ENCODE assay signal across 8 cellular contexts in genomic region chr3:184334470-184335158, GRCh38. TPM values are rescaled to one million over a fixed set of nuclear protein-coding genes. Genes with fewer than 3 reads are reported as not detected.
DNase-seq lines count a peak whose midpoint lies in the region; ATAC-seq, FAIRE-seq and TF ChIP-seq lines count a peak whose summit lies in the region.

No MANE protein-coding gene starts in this region.

- peak overlapping the region; percentile 68 to 99 (median 96) for H3K27ac Mint-ChIP-seq in CD8-positive, alpha-beta memory T cell
- peak overlapping the region; percentile 98 for H3K27ac Mint-ChIP-seq in type B pancreatic cell

- H3K4me3 Mint-ChIP-seq in CD8-positive, alpha-beta memory T cell, result peak overlapping the region; percentile 27 to 87 (median 54)
- H3K4me3 Mint-ChIP-seq in type B pancreatic cell, result peak overlapping the region; percentile 57

- no TSS peak for BruUV-seq in GM12878 (replicated peaks; lab: Mats Ljungman, UMichigan)

- POLR2A ChIA-PET in CD8-positive, alpha-beta memory T cell (lab: Charles Lee), result no interaction called here
- POLR2A ChIA-PET in GM12878 (lab: Charles Lee), result interaction anchor here (0.5 kb wide), 1 partner anchor 28 kb away, joined by 3 read pairs; no protein-coding TSS in a partner anchor

- FAIRE-seq in GM12878 (lab: Jason Lieb, UNC), result no peak

- RAD21 ChIA-PET in GM12878 (lab: Charles Lee; ENCODE audit: unreplicated experiment), result interaction anchor here (0.6 kb wide), 1 partner anchor 439 kb away, joined by 7 read pairs; no protein-coding TSS in a partner anchor

- peaks cover 29% of the 10 kb centered on the region for H3K36me3 ChIP-seq in CD8-positive, alpha-beta memory T cell (ENCODE audit: insufficient read depth, low read length)
- H3K36me3 ChIP-seq in RWPE2 (ENCODE audit: low read depth), result peaks cover 65% of the 10 kb centered on the region
- peaks cover 27 to 34% of the 10 kb centered on the region in 2 experiments for H3K36me3 ChIP-seq in GM12878 (ENCODE audit: control insufficient read depth in 2 of 2, insufficient read depth in 2 of 2, low read length in 1 of 2)

- peak overlapping the region; percentile 89 for H3K27ac ChIP-seq in CD8-positive, alpha-beta memory T cell (ENCODE audit: low read depth, low read length)
- H3K27ac ChIP-seq in RWPE2 (ENCODE audit: poor library complexity, severe bottlenecking) (peak overlapping the region; percentile 98), GM12878 (ENCODE audit: control insufficient read depth, insufficient read depth) (no peak overlapping the region)

- no peak overlapping the region for H3K9ac ChIP-seq in GM12878 (ENCODE audit: control insufficient read depth, insufficient read depth, low read length)

- H3K27me3 ChIP-seq in CD8-positive, alpha-beta memory T cell (ENCODE audit: insufficient read depth, low read length, poor library complexity, severe bottlenecking), result no peaks in the 10 kb centered on the region
- H3K27me3 ChIP-seq in RWPE2 (ENCODE audit: insufficient read depth, poor library complexity, severe bottlenecking) (no peaks in the 10 kb centered on the region), GM12878 (replicated peaks in 1 of 2; ENCODE audit: control insufficient read depth in 2 of 2, insufficient read depth in 2 of 2, low read length in 1 of 2) (no peaks in the 10 kb centered on the region)

- SMC1A ChIA-PET in GM12878 (lab: Charles Lee; ENCODE audit: uncharacterized antibody, unreplicated experiment), result no interaction called here

- H3K4me3 ChIP-seq in CD8-positive, alpha-beta memory T cell (ENCODE audit: low read length), result no peak overlapping the region
- H3K4me3 ChIP-seq in RWPE2 (ENCODE audit: severe bottlenecking), result no peak overlapping the region
- no peak overlapping the region for H3K4me3 ChIP-seq in GM12878

- peak; percentile 15 for TF ChIP-seq POLR2A in GM12878 (IDR thresholded peaks at IDR 0.05; ENCODE audit: low read depth, low read length)

- TF ChIP-seq CTCF in RWPE2 (IDR thresholded peaks at IDR 0.05; ENCODE audit: poor library complexity, severe bottlenecking) (no peak), GM12878 (IDR thresholded peaks at IDR 0.05 in 2 of 3, conservative IDR thresholded peaks at IDR 0.05 in 1 of 3; ENCODE audit: control insufficient read depth in 2 of 3, extremely low read depth in 1 of 3, insufficient read depth in 1 of 3, low read depth in 3 of 3, low read length in 3 of 3) (no peak), type B pancreatic cell (conservative IDR thresholded peaks at IDR 0.05) (no peak)

- 84% methylated on average over 15 of the region's 15 CpGs for WGBS in GM12878 (ENCODE audit: insufficient coverage, insufficient replicate concordance, low lambda C conversion rate, missing lambda C conversion rate)

- peak; percentile 29 to 77 (median 30) for DNase-seq in CD8-positive, alpha-beta memory T cell
- no peak for DNase-seq in RWPE2 (ENCODE audit: low spot score)
- DNase-seq in GM12878 (ENCODE audit: low read depth, low spot score), result no peak
- DNase-seq in lung microvascular endothelial cell (ENCODE audit: low read depth in 2 of 2), result peak; percentile 34 to 87
- no peak for DNase-seq in type B pancreatic cell (ENCODE audit: extremely low spot score, unreplicated experiment)
- DNase-seq in COLO829 (ENCODE audit: low spot score), result no peak

- peaks cover 19% of the 10 kb centered on the region for H3K4me1 ChIP-seq in CD8-positive, alpha-beta memory T cell (ENCODE audit: insufficient read depth, low read length)
- H3K4me1 ChIP-seq in RWPE2 (ENCODE audit: insufficient read depth, poor library complexity, severe bottlenecking) (peaks cover 43% of the 10 kb centered on the region), GM12878 (ENCODE audit: control insufficient read depth, insufficient read depth, low read length) (peaks cover 8% of the 10 kb centered on the region)

- intact Hi-C loops in GM12878 (cut with micrococcal nuclease; ENCODE audit: unreplicated experiment), result no loop called here

- H3K4me2 ChIP-seq in GM12878 (ENCODE audit: control insufficient read depth, insufficient read depth), result no peak overlapping the region

- H3K9me3 ChIP-seq in CD8-positive, alpha-beta memory T cell (ENCODE audit: low read length), result no peaks in the 10 kb centered on the region
- H3K9me3 ChIP-seq in RWPE2 (ENCODE audit: severe bottlenecking) (no peaks in the 10 kb centered on the region), GM12878 (replicated peaks; ENCODE audit: control insufficient read depth, insufficient read depth, low read length) (no peaks in the 10 kb centered on the region)

- ATAC-seq in RWPE2 (ENCODE audit: low read depth) (peak; percentile 15), GM12878 (no peak), GM18907 (IDR thresholded peaks at IDR 0.05; ENCODE audit: unreplicated experiment) (no peak), GM18873 (IDR thresholded peaks at IDR 0.05; ENCODE audit: low FRiP score, unreplicated experiment) (no peak)

- no peaks in the 10 kb centered on the region for H3K9me3 Mint-ChIP-seq in CD8-positive, alpha-beta memory T cell
- no peaks in the 10 kb centered on the region for H3K9me3 Mint-ChIP-seq in type B pancreatic cell

- H3K27me3 Mint-ChIP-seq in CD8-positive, alpha-beta memory T cell, result peaks cover 0 to 5% of the 10 kb centered on the region in 2 donors
- no peaks in the 10 kb centered on the region for H3K27me3 Mint-ChIP-seq in type B pancreatic cell

- no peak for TF ChIP-seq EP300 in GM12878 (IDR thresholded peaks at IDR 0.05; ENCODE audit: borderline replicate concordance in 1 of 2, control insufficient read depth in 1 of 2, low read depth in 2 of 2, low read length in 2 of 2)

- no peaks in the 10 kb centered on the region for H3K79me2 ChIP-seq in GM12878 (ENCODE audit: control insufficient read depth, insufficient read depth, low read length)

- peaks cover 2% of the 10 kb centered on the region for H4K20me1 ChIP-seq in GM12878 (ENCODE audit: control insufficient read depth, insufficient read depth)

- no peak for TF ChIP-seq RAD21 in GM12878 (IDR thresholded peaks at IDR 0.05; ENCODE audit: insufficient read depth, low read depth, low read length)

- CTCF ChIA-PET in CD8-positive, alpha-beta memory T cell (lab: Charles Lee), result interaction anchor here (0.9 kb wide), 1 partner anchor 19 kb away, joined by 3 read pairs; no protein-coding TSS in a partner anchor
- CTCF ChIA-PET in GM12878 (lab: Yijun Ruan, JAX), result no interaction called here

- in situ Hi-C loops in GM12878 (cut with MboI), result no loop called here

- H3K4me1 Mint-ChIP-seq in CD8-positive, alpha-beta memory T cell, result peaks cover 30 to 47% (median 31%) of the 10 kb centered on the region in 3 donors
- H3K4me1 Mint-ChIP-seq in type B pancreatic cell (ENCODE audit: unreplicated experiment), result peaks cover 29% of the 10 kb centered on the region

- peaks cover 0 to 56% (median 13%) of the 10 kb centered on the region in 3 donors for H3K36me3 Mint-ChIP-seq in CD8-positive, alpha-beta memory T cell
- H3K36me3 Mint-ChIP-seq in type B pancreatic cell, result peaks cover 24% of the 10 kb centered on the region

- no peak overlapping the region for H2AFZ ChIP-seq in GM12878 (ENCODE audit: control insufficient read depth, low read depth, low read length)

RNA-seq across cellular contexts. Expression of gene FAM131A, which starts 2.8 kb away (rescaled TPM):
- total RNA-seq in CD8-positive, alpha-beta memory T cell, result 1 to 10 TPM; 2.2 to 2.4 TPM
- 2.2 TPM for polyA plus RNA-seq in CD8-positive, alpha-beta memory T cell
- total RNA-seq in GM12878 (2013; cell fraction: nucleolus; rRNA removed), result 11.0 and 11.8 TPM in 2 replicates
- total RNA-seq in GM12878 (2014; rRNA removed) (4.0 and 4.5 TPM in 2 replicates), GM12878 (2014; rRNA removed; fragmentation: Illumina TruSeq; extraction: Trizol) (1.4 and 1.9 TPM in 2 replicates), GM12878 (2021) (3.0 and 5.0 TPM in 2 replicates), lung microvascular endothelial cell (19.0 and 39.9 TPM in 2 replicates), type B pancreatic cell (ENCODE audit: low replicate concordance) (13.2 and 18.3 TPM in 2 replicates)
- 1.5 TPM for polyA plus RNA-seq in GM12878 (2011; ENCODE audit: low read depth)
- polyA plus RNA-seq in GM12878 (2011; rRNA removed) (0.17 and 0.42 TPM in 2 replicates), GM12878 (2014; fragmentation: Illumina TruSeq; extraction: Trizol) (0.74 and 1.4 TPM in 2 replicates), GM12878 (2014; fragmentation: Nextera tagmentation; extraction: Ambion mirVana) (under 1 TPM; 0.31 to 0.47 TPM), GM12878 (2014; rRNA removed) (4.5 and 5.1 TPM in 2 replicates), GM12878 (2016; fragmentation: Nextera tagmentation; extraction: Ambion mirVana) (1 to 10 TPM; 1.0 to 1.7 TPM)
- polyA plus RNA-seq in GM12878 (2011; cell fraction: cytosol; rRNA removed), result 0.45 and 0.77 TPM in 2 replicates
- 1.0 and 1.5 TPM in 2 replicates for polyA plus RNA-seq in GM12878 (2011; cell fraction: nucleus; rRNA removed)
- 2.1 and 3.3 TPM in 2 replicates for polyA plus RNA-seq in GM12878 (2012)
- polyA minus RNA-seq in GM12878 (2011; rRNA and poly(A)+ RNA removed), result 0.15 and 0.72 TPM in 2 replicates
- polyA minus RNA-seq in GM12878 (2011; cell fraction: cytosol; rRNA and poly(A)+ RNA removed), result not detected in 2 replicates
- 0.36 and 3.0 TPM in 2 replicates for polyA minus RNA-seq in GM12878 (2011; cell fraction: nucleus; rRNA and poly(A)+ RNA removed)

RNA-seq across cellular contexts. Expression of gene EIF4G1, which starts 20.2 kb away (rescaled TPM):
- 100 to 1,000 TPM; 693 to 694 TPM for total RNA-seq in CD8-positive, alpha-beta memory T cell
- 46.2 TPM for polyA plus RNA-seq in CD8-positive, alpha-beta memory T cell
- total RNA-seq in GM12878 (2013; cell fraction: nucleolus; rRNA removed), result 106 and 122 TPM in 2 replicates
- total RNA-seq in GM12878 (2014; rRNA removed) (228 and 252 TPM in 2 replicates), GM12878 (2014; rRNA removed; fragmentation: Illumina TruSeq; extraction: Trizol) (122 and 128 TPM in 2 replicates), GM12878 (2021) (454 and 462 TPM in 2 replicates), lung microvascular endothelial cell (200 and 237 TPM in 2 replicates), type B pancreatic cell (ENCODE audit: low replicate concordance) (371 and 432 TPM in 2 replicates)
- 106 TPM for polyA plus RNA-seq in GM12878 (2011; ENCODE audit: low read depth)
- polyA plus RNA-seq in GM12878 (2011; rRNA removed) (62.1 and 222 TPM in 2 replicates), GM12878 (2014; fragmentation: Illumina TruSeq; extraction: Trizol) (153 and 254 TPM in 2 replicates), GM12878 (2014; fragmentation: Nextera tagmentation; extraction: Ambion mirVana) (10 to 100 TPM in 1 of 2 experiments, 1 to 10 TPM in 1; 5.7 to 12.9 TPM), GM12878 (2014; rRNA removed) (210 and 265 TPM in 2 replicates), GM12878 (2016; fragmentation: Nextera tagmentation; extraction: Ambion mirVana) (100 to 1,000 TPM; 281 to 283 TPM)
- polyA plus RNA-seq in GM12878 (2011; cell fraction: cytosol; rRNA removed), result 204 and 234 TPM in 2 replicates
- polyA plus RNA-seq in GM12878 (2011; cell fraction: nucleus; rRNA removed), result 249 and 346 TPM in 2 replicates
- 133 and 185 TPM in 2 replicates for polyA plus RNA-seq in GM12878 (2012)
- polyA minus RNA-seq in GM12878 (2011; rRNA and poly(A)+ RNA removed), result 206 and 264 TPM in 2 replicates
- 130 and 143 TPM in 2 replicates for polyA minus RNA-seq in GM12878 (2011; cell fraction: cytosol; rRNA and poly(A)+ RNA removed)
- polyA minus RNA-seq in GM12878 (2011; cell fraction: nucleus; rRNA and poly(A)+ RNA removed), result 61.2 and 130 TPM in 2 replicates

RNA-seq across cellular contexts. Expression of gene CLCN2, which starts 26.8 kb away (rescaled TPM):
- 1 to 10 TPM; 6.3 to 7.3 TPM for total RNA-seq in CD8-positive, alpha-beta memory T cell
- 0.54 TPM for polyA plus RNA-seq in CD8-positive, alpha-beta memory T cell
- total RNA-seq in GM12878 (2013; cell fraction: nucleolus; rRNA removed), result 3.0 and 3.7 TPM in 2 replicates
- 1.4 and 1.5 TPM in 2 replicates for total RNA-seq in GM12878 (2014; rRNA removed)
- total RNA-seq in GM12878 (2014; rRNA removed; fragmentation: Illumina TruSeq; extraction: Trizol), result 0.85 and 1.0 TPM in 2 replicates
- total RNA-seq in GM12878 (2021), result 1.7 and 2.6 TPM in 2 replicates
- 0.60 TPM for polyA plus RNA-seq in GM12878 (2011; ENCODE audit: low read depth)
- 0.22 and 0.80 TPM in 2 replicates for polyA plus RNA-seq in GM12878 (2011; rRNA removed)
- 0.39 and 0.79 TPM in 2 replicates for polyA plus RNA-seq in GM12878 (2011; cell fraction: cytosol; rRNA removed)
- 6.9 and 9.4 TPM in 2 replicates for polyA plus RNA-seq in GM12878 (2011; cell fraction: nucleus; rRNA removed)
- polyA plus RNA-seq in GM12878 (2012), result 0.77 and 0.91 TPM in 2 replicates
- polyA plus RNA-seq in GM12878 (2014; fragmentation: Illumina TruSeq; extraction: Trizol), result 0.89 and 1.1 TPM in 2 replicates
- polyA plus RNA-seq in GM12878 (2014; fragmentation: Nextera tagmentation; extraction: Ambion mirVana), result under 1 TPM in 1 of 2 experiments, not detected in 1; 0.13 TPM
- 2.4 and 2.5 TPM in 2 replicates for polyA plus RNA-seq in GM12878 (2014; rRNA removed)
- under 1 TPM; 0.73 to 0.79 TPM for polyA plus RNA-seq in GM12878 (2016; fragmentation: Nextera tagmentation; extraction: Ambion mirVana)
- 1.0 and 1.9 TPM in 2 replicates for polyA minus RNA-seq in GM12878 (2011; rRNA and poly(A)+ RNA removed)
- polyA minus RNA-seq in GM12878 (2011; cell fraction: cytosol; rRNA and poly(A)+ RNA removed), result 0.62 TPM in 1 of 2 replicates, not detected in the other
- 4.8 and 9.9 TPM in 2 replicates for polyA minus RNA-seq in GM12878 (2011; cell fraction: nucleus; rRNA and poly(A)+ RNA removed)
- 1.5 and 1.8 TPM in 2 replicates for total RNA-seq in lung microvascular endothelial cell
- 10.8 and 24.9 TPM in 2 replicates for total RNA-seq in type B pancreatic cell (ENCODE audit: low replicate concordance)

RNA-seq across cellular contexts. Expression of gene POLR2H, which starts 26.9 kb away (rescaled TPM):
- 100 to 1,000 TPM; 147 TPM for total RNA-seq in CD8-positive, alpha-beta memory T cell
- 52.1 TPM for polyA plus RNA-seq in CD8-positive, alpha-beta memory T cell
- 75.3 and 82.0 TPM in 2 replicates for total RNA-seq in GM12878 (2013; cell fraction: nucleolus; rRNA removed)
- 101 and 110 TPM in 2 replicates for total RNA-seq in GM12878 (2014; rRNA removed)
- total RNA-seq in GM12878 (2014; rRNA removed; fragmentation: Illumina TruSeq; extraction: Trizol), result 105 and 110 TPM in 2 replicates
- 74.2 and 81.1 TPM in 2 replicates for total RNA-seq in GM12878 (2021)
- 51.1 TPM for polyA plus RNA-seq in GM12878 (2011; ENCODE audit: low read depth)
- polyA plus RNA-seq in GM12878 (2011; rRNA removed), result 295 and 342 TPM in 2 replicates
- polyA plus RNA-seq in GM12878 (2011; cell fraction: cytosol; rRNA removed), result 190 and 323 TPM in 2 replicates
- polyA plus RNA-seq in GM12878 (2011; cell fraction: nucleus; rRNA removed), result 183 and 205 TPM in 2 replicates
- polyA plus RNA-seq in GM12878 (2012), result 77.9 and 103 TPM in 2 replicates
- 112 and 141 TPM in 2 replicates for polyA plus RNA-seq in GM12878 (2014; fragmentation: Illumina TruSeq; extraction: Trizol)
- polyA plus RNA-seq in GM12878 (2014; fragmentation: Nextera tagmentation; extraction: Ambion mirVana), result 100 to 1,000 TPM; 356 to 357 TPM
- polyA plus RNA-seq in GM12878 (2014; rRNA removed), result 134 and 136 TPM in 2 replicates
- 100 to 1,000 TPM; 146 TPM for polyA plus RNA-seq in GM12878 (2016; fragmentation: Nextera tagmentation; extraction: Ambion mirVana)
- 92.3 and 104 TPM in 2 replicates for polyA minus RNA-seq in GM12878 (2011; rRNA and poly(A)+ RNA removed)
- polyA minus RNA-seq in GM12878 (2011; cell fraction: cytosol; rRNA and poly(A)+ RNA removed), result 37.6 and 38.4 TPM in 2 replicates
- polyA minus RNA-seq in GM12878 (2011; cell fraction: nucleus; rRNA and poly(A)+ RNA removed), result 34.7 and 52.0 TPM in 2 replicates
- 65.8 and 97.8 TPM in 2 replicates for total RNA-seq in lung microvascular endothelial cell
- total RNA-seq in type B pancreatic cell (ENCODE audit: low replicate concordance), result 87.8 and 90.5 TPM in 2 replicates

RNA-seq across cellular contexts. Expression of gene PSMD2, which starts 35.6 kb away (rescaled TPM):
- 100 to 1,000 TPM; 334 to 342 TPM for total RNA-seq in CD8-positive, alpha-beta memory T cell
- polyA plus RNA-seq in CD8-positive, alpha-beta memory T cell, result 211 TPM
- total RNA-seq in GM12878 (2013; cell fraction: nucleolus; rRNA removed), result 88.7 and 105 TPM in 2 replicates
- total RNA-seq in GM12878 (2014; rRNA removed), result 247 and 268 TPM in 2 replicates
- total RNA-seq in GM12878 (2014; rRNA removed; fragmentation: Illumina TruSeq; extraction: Trizol), result 167 and 176 TPM in 2 replicates
- 225 and 235 TPM in 2 replicates for total RNA-seq in GM12878 (2021)
- polyA plus RNA-seq in GM12878 (2011; ENCODE audit: low read depth), result 66.1 TPM
- polyA plus RNA-seq in GM12878 (2011; rRNA removed), result 94.2 and 168 TPM in 2 replicates
- polyA plus RNA-seq in GM12878 (2011; cell fraction: cytosol; rRNA removed), result 200 and 254 TPM in 2 replicates
- polyA plus RNA-seq in GM12878 (2011; cell fraction: nucleus; rRNA removed), result 192 and 222 TPM in 2 replicates
- 103 and 128 TPM in 2 replicates for polyA plus RNA-seq in GM12878 (2012)
- polyA plus RNA-seq in GM12878 (2014; fragmentation: Illumina TruSeq; extraction: Trizol), result 144 and 205 TPM in 2 replicates
- polyA plus RNA-seq in GM12878 (2014; fragmentation: Nextera tagmentation; extraction: Ambion mirVana), result 100 to 1,000 TPM; 103 to 111 TPM
- polyA plus RNA-seq in GM12878 (2014; rRNA removed), result 188 and 189 TPM in 2 replicates
- polyA plus RNA-seq in GM12878 (2016; fragmentation: Nextera tagmentation; extraction: Ambion mirVana), result 100 to 1,000 TPM; 471 to 515 TPM
- polyA minus RNA-seq in GM12878 (2011; rRNA and poly(A)+ RNA removed), result 297 and 298 TPM in 2 replicates
- polyA minus RNA-seq in GM12878 (2011; cell fraction: cytosol; rRNA and poly(A)+ RNA removed), result 105 and 156 TPM in 2 replicates
- polyA minus RNA-seq in GM12878 (2011; cell fraction: nucleus; rRNA and poly(A)+ RNA removed), result 70.0 and 114 TPM in 2 replicates
- 310 and 389 TPM in 2 replicates for total RNA-seq in lung microvascular endothelial cell
- 226 and 255 TPM in 2 replicates for total RNA-seq in type B pancreatic cell (ENCODE audit: low replicate concordance)

Comparison
In these comparisons a context has a peak if more than half of its experiments do, and no peak if none do; other contexts are left out.
1. DNase-seq: peak in CD8-positive, alpha-beta memory T cell (5 of 5) and lung microvascular endothelial cell (2 of 2); none in RWPE2 (single experiment), GM12878 (single experiment), type B pancreatic cell (single experiment) and COLO829 (single experiment).